In the genomic region with DNA sequence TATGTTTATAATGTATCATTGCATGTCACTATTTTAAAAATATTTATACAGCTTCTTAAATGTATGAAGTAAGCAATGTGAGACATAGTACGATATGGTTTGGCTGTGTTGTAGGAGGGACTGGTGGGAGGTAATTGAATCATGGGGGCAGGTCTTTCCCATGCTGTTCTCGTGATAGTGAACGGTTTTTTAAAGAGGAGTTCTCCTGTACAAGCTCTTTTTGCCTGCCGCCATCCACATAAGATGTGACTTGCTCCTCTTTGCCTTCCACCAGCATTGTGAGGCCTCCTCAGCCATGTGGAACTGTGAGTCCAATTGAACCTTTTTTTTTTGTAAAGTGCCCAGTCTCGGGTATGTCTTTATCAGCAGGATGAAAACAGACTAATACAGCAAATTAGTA, we compare ENCODE assay signal across 25 cellular contexts.
"Had no signal": no experiment of that assay in that cellular context is flagged by ENCODE, and none has a peak within 500 bp of the region (broad histone marks: within the 10 kb centered on the region; RNA-seq: fewer than 3 reads in every experiment).

No MANE protein-coding gene starts in this region.

- DNase-seq: activated CD4-positive, alpha-beta T cell treated with anti-CD3 and anti-CD28 coated beads, Interleukin-2, amount 10 ng/mL, durations not matched to agents 24 days and 14 days; activated CD4-positive, alpha-beta T cell treated with anti-CD3 and anti-CD28 coated beads, Interleukin-2, amount 50 U/mL, for 48 hours; activated CD8-positive, alpha-beta memory T cell treated with anti-CD3 and anti-CD28 coated beads, Interleukin-2, amount 10 ng/mL, durations not matched to agents 7 days and 5 days; activated gamma-delta T cell; activated naive CD4-positive, alpha-beta T cell treated with anti-CD3 and anti-CD28 coated beads for 36 hours; activated T-cell treated with anti-CD3 and anti-CD28 coated beads, Interleukin-2, amount 50 U/mL, for 48 hours; MG63; MV-4-11; NCI-H1092 treated with DMSO at 0.1 percent for 48 hours; NCI-H1417 treated with DMSO at 0.1 percent for 48 hours; NCI-H1694; NCI-H2029; NCI-H2107; NCI-H2171 treated with DMSO at 0.1 percent for 48 hours; NCI-H226; NCI-H526; NCI-H82; OCI-M1; RPMI8226; SK-N-SH; T-helper 1 cell had no signal

- H3K9me3 ChIP-seq: MG63, SK-N-SH had no signal

- H3K9ac ChIP-seq: SK-N-SH had no signal

- H3K27me3 ChIP-seq: MG63 had no signal

- H3K4me2 ChIP-seq: SK-N-SH had no signal

- H3K4me3 ChIP-seq: MG63 had no signal

- ATAC-seq: activated CD4-positive, CD25-positive, alpha-beta regulatory T cell treated with anti-CD3 and anti-CD28 coated beads, Interleukin-2, amount 50 U/mL, for 24 hours; activated CD8-positive, alpha-beta memory T cell treated with anti-CD3 and anti-CD28 coated beads, Interleukin-2, amount 10 ng/mL, durations not matched to agents 7 days and 5 days; activated T-helper 17 cell treated with anti-CD3 and anti-CD28 coated beads, Interleukin-2, amount 50 U/mL, for 72 hours; Panc1; Right ventricle myocardium inferior had no signal
